In the genomic region with DNA sequence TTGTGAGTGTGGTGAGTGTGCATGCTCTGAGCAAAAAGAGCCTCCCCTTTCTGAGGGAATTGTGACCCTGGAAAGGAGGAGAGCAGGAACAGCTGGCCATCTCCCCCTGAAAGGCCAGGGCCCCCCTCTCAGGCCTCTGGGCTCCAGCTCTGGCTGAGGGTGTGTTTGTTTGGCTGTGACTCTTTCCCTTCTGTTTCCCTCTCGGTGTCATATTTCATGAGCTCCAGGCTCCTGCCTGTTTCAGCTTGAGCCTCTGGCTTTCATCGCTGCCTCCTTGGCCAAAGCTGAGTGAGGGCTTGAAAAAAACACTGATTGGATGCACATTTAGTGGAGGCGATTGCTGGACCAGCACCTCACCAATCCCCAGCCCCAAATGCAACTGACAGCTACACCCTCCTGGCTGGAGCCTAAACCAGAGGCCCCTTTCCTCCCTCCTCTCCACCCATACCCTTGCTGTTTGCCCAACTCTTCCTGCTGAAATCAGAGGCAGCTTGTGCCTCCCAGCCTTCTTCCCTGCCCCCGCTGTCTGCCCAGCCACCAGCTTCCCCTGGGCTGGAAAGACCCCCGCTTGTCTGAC, we compare ENCODE assay signal across 9 cellular contexts.
DNase-seq lines count a peak whose midpoint lies in the region; ATAC-seq and TF ChIP-seq lines count a peak whose summit lies in the region.
"Had no signal": no experiment of that assay in that cellular context is flagged by ENCODE, and none has a peak within 500 bp of the region (broad histone marks: within the 10 kb centered on the region; RNA-seq: fewer than 3 reads in every experiment).

No MANE protein-coding gene starts in this region.

- peak overlapping the region; percentile 88 for H3K4me3 Mint-ChIP-seq in glutamatergic neuron (ENCODE audit: unreplicated experiment)
- H3K4me3 Mint-ChIP-seq in activated CD8-positive, alpha-beta memory T cell treated with anti-CD3 and anti-CD28 coated beads, Interleukin-2, amount 10 ng/mL, durations not matched to agents 7 days and 5 days = no peak overlapping the region
- H3K4me3 Mint-ChIP-seq: B cell had no signal

- peaks cover 5% of the 10 kb centered on the region for H3K9me3 Mint-ChIP-seq in glutamatergic neuron (ENCODE audit: unreplicated experiment)
- no peaks in the 10 kb centered on the region for H3K9me3 Mint-ChIP-seq in activated CD8-positive, alpha-beta memory T cell treated with anti-CD3 and anti-CD28 coated beads, Interleukin-2, amount 10 ng/mL, durations not matched to agents 7 days and 5 days (ENCODE audit: low read depth)

- CTCF ChIA-PET in activated CD8-positive, alpha-beta memory T cell treated with anti-CD3 and anti-CD28 coated beads, Interleukin-2, amount 10 ng/mL, durations not matched to agents 7 days and 5 days (lab: Charles Lee) = interaction anchor here (0.7 kb wide), 1 partner anchor 916 kb away, joined by 3 read pairs; no protein-coding TSS in a partner anchor

- no peaks in the 10 kb centered on the region for H3K9me3 ChIP-seq in ovary

- H3K27ac Mint-ChIP-seq in glutamatergic neuron (ENCODE audit: unreplicated experiment) = peak overlapping the region; percentile 100
- H3K27ac Mint-ChIP-seq in activated CD8-positive, alpha-beta memory T cell treated with anti-CD3 and anti-CD28 coated beads, Interleukin-2, amount 10 ng/mL, durations not matched to agents 7 days and 5 days = no peak overlapping the region
- H3K27ac Mint-ChIP-seq: B cell had no signal

- H3K4me3 ChIP-seq in ovary = no peak overlapping the region

- peak; percentile 49 for TF ChIP-seq EP300 in ovary (IDR thresholded peaks at IDR 0.05)

- H3K36me3 ChIP-seq in ovary = no peaks in the 10 kb centered on the region

- TF ChIP-seq CTCF in 22Rv1 (IDR thresholded peaks at IDR 0.05) (no peak), glutamatergic neuron (IDR thresholded peaks at IDR 0.05; ENCODE audit: partially characterized antibody, unreplicated experiment) (no peak), ovary (IDR thresholded peaks at IDR 0.05) (no peak)

- no peaks in the 10 kb centered on the region for H3K27me3 ChIP-seq in ovary

- no peaks in the 10 kb centered on the region for H3K36me3 Mint-ChIP-seq in glutamatergic neuron (ENCODE audit: unreplicated experiment)
- H3K36me3 Mint-ChIP-seq in activated CD8-positive, alpha-beta memory T cell treated with anti-CD3 and anti-CD28 coated beads, Interleukin-2, amount 10 ng/mL, durations not matched to agents 7 days and 5 days = no peaks in the 10 kb centered on the region

- peak; percentile 18 for TF ChIP-seq POLR2A in ovary (IDR thresholded peaks at IDR 0.05)

- peaks cover 36% of the 10 kb centered on the region for H3K4me1 ChIP-seq in ovary (ENCODE audit: insufficient read depth)

- peak; percentile 98 for DNase-seq in NCI-H1092 (lab: John Stamatoyannopoulos, UW)
- DNase-seq in glutamatergic neuron = peak; percentile 71
- peak; percentile 87 to 92 (median 89) for DNase-seq in ovary
- DNase-seq in stimulated activated CD4-positive, alpha-beta T cell treated with anti-CD3 and anti-CD28 coated beads, Interleukin-4, amount 100 ng/mL, for 24 hours = no peak
- DNase-seq in activated CD8-positive, alpha-beta memory T cell treated with anti-CD3 and anti-CD28 coated beads, Interleukin-2, amount 10 ng/mL, durations not matched to agents 7 days and 5 days = no peak
- DNase-seq in DMS114 treated with DMSO at 0.1 percent for 48 hours (lab: John Stamatoyannopoulos, UW; ENCODE audit: unreplicated experiment) = no peak

- H3K27ac ChIP-seq in 22Rv1 = peak overlapping the region; percentile 73
- peak overlapping the region; percentile 67 to 87 for H3K27ac ChIP-seq in ovary

- peaks cover 27% of the 10 kb centered on the region for H3K4me1 Mint-ChIP-seq in glutamatergic neuron (ENCODE audit: low read depth, unreplicated experiment)
- no peaks in the 10 kb centered on the region for H3K4me1 Mint-ChIP-seq in activated CD8-positive, alpha-beta memory T cell treated with anti-CD3 and anti-CD28 coated beads, Interleukin-2, amount 10 ng/mL, durations not matched to agents 7 days and 5 days
- H3K4me1 Mint-ChIP-seq: B cell had no signal

- peak; percentile 98 for ATAC-seq in SK-N-SH treated with all-trans-retinoic acid at 6 μM for 48 hours
- no peak for ATAC-seq in activated CD8-positive, alpha-beta memory T cell treated with anti-CD3 and anti-CD28 coated beads, Interleukin-2, amount 10 ng/mL, durations not matched to agents 7 days and 5 days

- WGBS in ovary, 3 donors = 18 to 24% (median 18%) methylated on average over 5 of the region's 5 CpGs

- H3K27me3 Mint-ChIP-seq in glutamatergic neuron (ENCODE audit: unreplicated experiment) = no peaks in the 10 kb centered on the region
- H3K27me3 Mint-ChIP-seq in activated CD8-positive, alpha-beta memory T cell treated with anti-CD3 and anti-CD28 coated beads, Interleukin-2, amount 10 ng/mL, durations not matched to agents 7 days and 5 days = peaks cover 10% of the 10 kb centered on the region

- intact Hi-C loops in ovary (cut with DNase I) = loop anchor here in 1 of 4 donors (10.0 kb wide), 1 partner anchor 62 kb away; a partner anchor contains a TSS

TF ChIP-seq in SK-N-SH treated with all-trans-retinoic acid at 6 μM for 48 hours, 23 proteins besides CTCF, POLR2A, EP300 and RAD21:
- TF ChIP-seq ARNTL (CRISPR knock-in tag; IDR thresholded peaks at IDR 0.05; ENCODE audit: borderline replicate concordance, low read depth) (no peak), OSR1 (CRISPR knock-in tag; IDR thresholded peaks at IDR 0.05) (no peak), RARB (CRISPR knock-in tag; IDR thresholded peaks at IDR 0.05) (no peak), ESRRG (CRISPR knock-in tag; IDR thresholded peaks at IDR 0.05) (no peak), TOX (CRISPR knock-in tag; IDR thresholded peaks at IDR 0.05; ENCODE audit: borderline replicate concordance) (no peak), CSDC2 (CRISPR knock-in tag; IDR thresholded peaks at IDR 0.05) (no peak), SNAI2 (CRISPR knock-in tag; IDR thresholded peaks at IDR 0.05) (no peak), ZNF565 (CRISPR knock-in tag; conservative IDR thresholded peaks at IDR 0.05; ENCODE audit: low read depth) (no peak), ZFP30 (CRISPR knock-in tag; IDR thresholded peaks at IDR 0.05) (no peak), ISL1 (CRISPR knock-in tag; IDR thresholded peaks at IDR 0.05) (no peak)
- TF ChIP-seq, protein P1, sequence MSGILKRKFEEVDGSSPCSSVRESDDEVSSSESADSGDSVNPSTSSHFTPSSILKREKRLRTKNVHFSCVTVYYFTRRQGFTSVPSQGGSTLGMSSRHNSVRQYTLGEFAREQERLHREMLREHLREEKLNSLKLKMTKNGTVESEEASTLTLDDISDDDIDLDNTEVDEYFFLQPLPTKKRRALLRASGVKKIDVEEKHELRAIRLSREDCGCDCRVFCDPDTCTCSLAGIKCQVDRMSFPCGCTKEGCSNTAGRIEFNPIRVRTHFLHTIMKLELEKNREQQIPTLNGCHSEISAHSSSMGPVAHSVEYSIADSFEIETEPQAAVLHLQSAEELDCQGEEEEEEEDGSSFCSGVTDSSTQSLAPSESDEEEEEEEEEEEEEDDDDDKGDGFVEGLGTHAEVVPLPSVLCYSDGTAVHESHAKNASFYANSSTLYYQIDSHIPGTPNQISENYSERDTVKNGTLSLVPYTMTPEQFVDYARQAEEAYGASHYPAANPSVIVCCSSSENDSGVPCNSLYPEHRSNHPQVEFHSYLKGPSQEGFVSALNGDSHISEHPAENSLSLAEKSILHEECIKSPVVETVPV (CRISPR knock-in tag; IDR thresholded peaks at IDR 0.05) = no peak
- TF ChIP-seq, protein P2, sequence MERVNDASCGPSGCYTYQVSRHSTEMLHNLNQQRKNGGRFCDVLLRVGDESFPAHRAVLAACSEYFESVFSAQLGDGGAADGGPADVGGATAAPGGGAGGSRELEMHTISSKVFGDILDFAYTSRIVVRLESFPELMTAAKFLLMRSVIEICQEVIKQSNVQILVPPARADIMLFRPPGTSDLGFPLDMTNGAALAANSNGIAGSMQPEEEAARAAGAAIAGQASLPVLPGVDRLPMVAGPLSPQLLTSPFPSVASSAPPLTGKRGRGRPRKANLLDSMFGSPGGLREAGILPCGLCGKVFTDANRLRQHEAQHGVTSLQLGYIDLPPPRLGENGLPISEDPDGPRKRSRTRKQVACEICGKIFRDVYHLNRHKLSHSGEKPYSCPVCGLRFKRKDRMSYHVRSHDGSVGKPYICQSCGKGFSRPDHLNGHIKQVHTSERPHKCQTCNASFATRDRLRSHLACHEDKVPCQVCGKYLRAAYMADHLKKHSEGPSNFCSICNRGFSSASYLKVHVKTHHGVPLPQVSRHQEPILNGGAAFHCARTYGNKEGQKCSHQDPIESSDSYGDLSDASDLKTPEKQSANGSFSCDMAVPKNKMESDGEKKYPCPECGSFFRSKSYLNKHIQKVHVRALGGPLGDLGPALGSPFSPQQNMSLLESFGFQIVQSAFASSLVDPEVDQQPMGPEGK (CRISPR knock-in tag; IDR thresholded peaks at IDR 0.05; ENCODE audit: borderline replicate concordance) = no peak

Comparison
In these comparisons a context has a peak if more than half of its experiments do, and no peak if none do; other contexts are left out.
1. DNase-seq: peak in NCI-H1092 (single experiment), glutamatergic neuron (single experiment) and ovary (5 of 5); none in stimulated activated CD4-positive, alpha-beta T cell treated with anti-CD3 and anti-CD28 coated beads, Interleukin-4, amount 100 ng/mL, for 24 hours (single experiment), activated CD8-positive, alpha-beta memory T cell treated with anti-CD3 and anti-CD28 coated beads, Interleukin-2, amount 10 ng/mL, durations not matched to agents 7 days and 5 days (single experiment) and DMS114 treated with DMSO at 0.1 percent for 48 hours (single experiment).